Comparison of ENCODE assay signal across 1 cellular context in the genomic region with DNA sequence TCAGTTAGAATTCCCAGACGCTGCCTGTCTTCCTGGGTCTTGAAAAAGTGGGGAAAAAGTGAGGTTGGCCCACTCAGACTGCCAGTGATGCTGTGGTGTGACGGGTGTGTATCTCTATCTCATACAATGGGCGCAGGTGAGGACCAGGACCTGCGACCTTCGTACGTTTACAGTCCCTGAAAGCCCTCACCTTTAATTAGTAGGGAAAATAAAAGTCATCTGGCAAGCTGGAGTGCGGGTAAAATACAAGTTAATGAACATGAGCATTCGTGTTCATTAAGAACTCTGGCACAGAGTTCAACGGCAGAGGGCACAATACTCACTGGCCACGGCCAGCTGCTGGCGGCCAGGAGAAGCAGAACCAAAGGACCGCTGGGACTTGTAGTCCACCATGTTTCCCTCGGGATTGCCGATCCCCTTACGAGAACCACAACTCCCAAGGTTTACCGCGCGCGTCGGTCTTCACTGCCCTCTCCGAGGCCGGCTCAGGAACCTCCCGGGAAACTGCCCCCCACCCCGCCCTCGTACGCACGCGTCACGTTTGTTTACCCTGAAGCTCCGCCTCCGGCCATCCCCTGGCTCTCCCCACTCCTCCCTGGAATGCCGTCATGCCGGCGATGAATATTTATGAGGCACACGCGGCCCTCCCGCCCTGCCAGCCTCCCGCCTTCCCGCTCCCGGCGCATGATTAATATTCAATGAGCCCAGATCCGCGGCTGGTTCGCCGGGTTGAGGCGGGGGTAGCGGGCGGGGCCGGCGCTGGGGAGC.
TF ChIP-seq lines count a peak whose summit lies in the region.

No MANE protein-coding gene starts in this region.

TF ChIP-seq in HEK293, 187 proteins besides CTCF, POLR2A, EP300 and RAD21 (continued from another document and continues in another):
- TF ChIP-seq YY1 (tag by site-specific recombination; IDR thresholded peaks at IDR 0.05) (no peak), PRDM1 (tag by site-specific recombination; IDR thresholded peaks at IDR 0.05) (no peak), RBAK (tag by site-specific recombination; IDR thresholded peaks at IDR 0.05) (no peak), ZNF354C (tag by site-specific recombination; IDR thresholded peaks at IDR 0.05; ENCODE audit: borderline replicate concordance, low read depth) (no peak), SETDB1 (IDR thresholded peaks at IDR 0.05; ENCODE audit: insufficient read length, low read length) (no peak), ZNF544 (tag by site-specific recombination; IDR thresholded peaks at IDR 0.05) (no peak), ZNF184 (tag by site-specific recombination; IDR thresholded peaks at IDR 0.05) (no peak), ZNF677 (tag by site-specific recombination; IDR thresholded peaks at IDR 0.05) (no peak), BCL11A (tag by site-specific recombination; IDR thresholded peaks at IDR 0.05; ENCODE audit: low read depth) (no peak), ZNF560 (tag by site-specific recombination; IDR thresholded peaks at IDR 0.05; ENCODE audit: borderline replicate concordance) (no peak), ZFP69B (tag by site-specific recombination; IDR thresholded peaks at IDR 0.05) (no peak), ZNF701 (tag by site-specific recombination; IDR thresholded peaks at IDR 0.05) (no peak), ZNF600 (tag by site-specific recombination; IDR thresholded peaks at IDR 0.05) (peak; percentile 26; the same call in 1 of the 2 replicates), ZNF658 (tag by site-specific recombination; IDR thresholded peaks at IDR 0.05) (no peak), KLF16 (tag by site-specific recombination; IDR thresholded peaks at IDR 0.05) (no peak; the same call in 1 of the 2 replicates), ZNF510 (tag by site-specific recombination; IDR thresholded peaks at IDR 0.05; ENCODE audit: insufficient replicate concordance) (no peak), HOXA7 (CRISPR knock-in tag; IDR thresholded peaks at IDR 0.05; ENCODE audit: borderline replicate concordance) (no peak), ZNF423 (tag by site-specific recombination; IDR thresholded peaks at IDR 0.05) (no peak), ZNF155 (tag by site-specific recombination; IDR thresholded peaks at IDR 0.05) (no peak), KLF1 (tag by site-specific recombination; IDR thresholded peaks at IDR 0.05) (peak; percentile 68), SALL2 (tag by site-specific recombination; IDR thresholded peaks at IDR 0.05; ENCODE audit: borderline replicate concordance) (no peak), ZNF549 (tag by site-specific recombination; IDR thresholded peaks at IDR 0.05) (no peak), KLF8 (tag by site-specific recombination; IDR thresholded peaks at IDR 0.05) (peak; percentile 89), GFI1B (tag by site-specific recombination; IDR thresholded peaks at IDR 0.05) (no peak), ZNF23 (tag by site-specific recombination; IDR thresholded peaks at IDR 0.05; ENCODE audit: borderline replicate concordance) (no peak), ZNF629 (tag by site-specific recombination; IDR thresholded peaks at IDR 0.05) (peak; percentile 94), ZNF366 (tag by site-specific recombination; conservative IDR thresholded peaks at IDR 0.05) (0 out of 2 replicates have a peak, but pooled peaks have one; percentile 27), BCL11B (tag by site-specific recombination; IDR thresholded peaks at IDR 0.05; ENCODE audit: low read depth) (no peak), ZNF48 (tag by site-specific recombination; IDR thresholded peaks at IDR 0.05) (no peak), ZSCAN16 (tag by site-specific recombination; IDR thresholded peaks at IDR 0.05) (no peak), ZFP37 (tag by site-specific recombination; IDR thresholded peaks at IDR 0.05) (no peak)
- TF ChIP-seq, protein P1, sequence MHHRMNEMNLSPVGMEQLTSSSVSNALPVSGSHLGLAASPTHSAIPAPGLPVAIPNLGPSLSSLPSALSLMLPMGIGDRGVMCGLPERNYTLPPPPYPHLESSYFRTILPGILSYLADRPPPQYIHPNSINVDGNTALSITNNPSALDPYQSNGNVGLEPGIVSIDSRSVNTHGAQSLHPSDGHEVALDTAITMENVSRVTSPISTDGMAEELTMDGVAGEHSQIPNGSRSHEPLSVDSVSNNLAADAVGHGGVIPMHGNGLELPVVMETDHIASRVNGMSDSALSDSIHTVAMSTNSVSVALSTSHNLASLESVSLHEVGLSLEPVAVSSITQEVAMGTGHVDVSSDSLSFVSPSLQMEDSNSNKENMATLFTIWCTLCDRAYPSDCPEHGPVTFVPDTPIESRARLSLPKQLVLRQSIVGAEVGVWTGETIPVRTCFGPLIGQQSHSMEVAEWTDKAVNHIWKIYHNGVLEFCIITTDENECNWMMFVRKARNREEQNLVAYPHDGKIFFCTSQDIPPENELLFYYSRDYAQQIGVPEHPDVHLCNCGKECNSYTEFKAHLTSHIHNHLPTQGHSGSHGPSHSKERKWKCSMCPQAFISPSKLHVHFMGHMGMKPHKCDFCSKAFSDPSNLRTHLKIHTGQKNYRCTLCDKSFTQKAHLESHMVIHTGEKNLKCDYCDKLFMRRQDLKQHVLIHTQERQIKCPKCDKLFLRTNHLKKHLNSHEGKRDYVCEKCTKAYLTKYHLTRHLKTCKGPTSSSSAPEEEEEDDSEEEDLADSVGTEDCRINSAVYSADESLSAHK (tag by site-specific recombination; IDR thresholded peaks at IDR 0.05): peak; percentile 76
- TF ChIP-seq, protein P2, sequence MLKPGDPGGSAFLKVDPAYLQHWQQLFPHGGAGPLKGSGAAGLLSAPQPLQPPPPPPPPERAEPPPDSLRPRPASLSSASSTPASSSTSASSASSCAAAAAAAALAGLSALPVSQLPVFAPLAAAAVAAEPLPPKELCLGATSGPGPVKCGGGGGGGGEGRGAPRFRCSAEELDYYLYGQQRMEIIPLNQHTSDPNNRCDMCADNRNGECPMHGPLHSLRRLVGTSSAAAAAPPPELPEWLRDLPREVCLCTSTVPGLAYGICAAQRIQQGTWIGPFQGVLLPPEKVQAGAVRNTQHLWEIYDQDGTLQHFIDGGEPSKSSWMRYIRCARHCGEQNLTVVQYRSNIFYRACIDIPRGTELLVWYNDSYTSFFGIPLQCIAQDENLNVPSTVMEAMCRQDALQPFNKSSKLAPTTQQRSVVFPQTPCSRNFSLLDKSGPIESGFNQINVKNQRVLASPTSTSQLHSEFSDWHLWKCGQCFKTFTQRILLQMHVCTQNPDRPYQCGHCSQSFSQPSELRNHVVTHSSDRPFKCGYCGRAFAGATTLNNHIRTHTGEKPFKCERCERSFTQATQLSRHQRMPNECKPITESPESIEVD (tag by site-specific recombination; IDR thresholded peaks at IDR 0.05): no peak
- TF ChIP-seq, protein P3, sequence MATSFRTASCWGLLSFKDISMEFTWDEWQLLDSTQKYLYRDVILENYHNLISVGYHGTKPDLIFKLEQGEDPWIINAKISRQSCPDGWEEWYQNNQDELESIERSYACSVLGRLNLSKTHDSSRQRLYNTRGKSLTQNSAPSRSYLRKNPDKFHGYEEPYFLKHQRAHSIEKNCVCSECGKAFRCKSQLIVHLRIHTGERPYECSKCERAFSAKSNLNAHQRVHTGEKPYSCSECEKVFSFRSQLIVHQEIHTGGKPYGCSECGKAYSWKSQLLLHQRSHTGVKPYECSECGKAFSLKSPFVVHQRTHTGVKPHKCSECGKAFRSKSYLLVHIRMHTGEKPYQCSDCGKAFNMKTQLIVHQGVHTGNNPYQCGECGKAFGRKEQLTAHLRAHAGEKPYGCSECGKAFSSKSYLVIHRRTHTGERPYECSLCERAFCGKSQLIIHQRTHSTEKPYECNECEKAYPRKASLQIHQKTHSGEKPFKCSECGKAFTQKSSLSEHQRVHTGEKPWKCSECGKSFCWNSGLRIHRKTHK (tag by site-specific recombination; IDR thresholded peaks at IDR 0.05): no peak
- TF ChIP-seq, protein P4, sequence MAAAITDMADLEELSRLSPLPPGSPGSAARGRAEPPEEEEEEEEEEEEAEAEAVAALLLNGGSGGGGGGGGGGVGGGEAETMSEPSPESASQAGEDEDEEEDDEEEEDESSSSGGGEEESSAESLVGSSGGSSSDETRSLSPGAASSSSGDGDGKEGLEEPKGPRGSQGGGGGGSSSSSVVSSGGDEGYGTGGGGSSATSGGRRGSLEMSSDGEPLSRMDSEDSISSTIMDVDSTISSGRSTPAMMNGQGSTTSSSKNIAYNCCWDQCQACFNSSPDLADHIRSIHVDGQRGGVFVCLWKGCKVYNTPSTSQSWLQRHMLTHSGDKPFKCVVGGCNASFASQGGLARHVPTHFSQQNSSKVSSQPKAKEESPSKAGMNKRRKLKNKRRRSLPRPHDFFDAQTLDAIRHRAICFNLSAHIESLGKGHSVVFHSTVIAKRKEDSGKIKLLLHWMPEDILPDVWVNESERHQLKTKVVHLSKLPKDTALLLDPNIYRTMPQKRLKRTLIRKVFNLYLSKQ (tag by site-specific recombination; IDR thresholded peaks at IDR 0.05; ENCODE audit: borderline replicate concordance): no peak
- TF ChIP-seq, protein P5, sequence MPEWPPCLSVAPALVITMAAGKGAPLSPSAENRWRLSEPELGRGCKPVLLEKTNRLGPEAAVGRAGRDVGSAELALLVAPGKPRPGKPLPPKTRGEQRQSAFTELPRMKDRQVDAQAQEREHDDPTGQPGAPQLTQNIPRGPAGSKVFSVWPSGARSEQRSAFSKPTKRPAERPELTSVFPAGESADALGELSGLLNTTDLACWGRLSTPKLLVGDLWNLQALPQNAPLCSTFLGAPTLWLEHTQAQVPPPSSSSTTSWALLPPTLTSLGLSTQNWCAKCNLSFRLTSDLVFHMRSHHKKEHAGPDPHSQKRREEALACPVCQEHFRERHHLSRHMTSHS (tag by site-specific recombination; IDR thresholded peaks at IDR 0.05): no peak
- TF ChIP-seq, protein P6, sequence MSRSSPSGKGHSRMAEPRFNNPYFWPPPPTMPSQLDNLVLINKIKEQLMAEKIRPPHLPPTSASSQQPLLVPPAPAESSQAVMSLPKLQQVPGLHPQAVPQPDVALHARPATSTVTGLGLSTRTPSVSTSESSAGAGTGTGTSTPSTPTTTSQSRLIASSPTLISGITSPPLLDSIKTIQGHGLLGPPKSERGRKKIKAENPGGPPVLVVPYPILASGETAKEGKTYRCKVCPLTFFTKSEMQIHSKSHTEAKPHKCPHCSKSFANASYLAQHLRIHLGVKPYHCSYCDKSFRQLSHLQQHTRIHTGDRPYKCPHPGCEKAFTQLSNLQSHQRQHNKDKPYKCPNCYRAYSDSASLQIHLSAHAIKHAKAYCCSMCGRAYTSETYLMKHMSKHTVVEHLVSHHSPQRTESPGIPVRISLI (tag by site-specific recombination; IDR thresholded peaks at IDR 0.05): no peak
- TF ChIP-seq, protein P7, sequence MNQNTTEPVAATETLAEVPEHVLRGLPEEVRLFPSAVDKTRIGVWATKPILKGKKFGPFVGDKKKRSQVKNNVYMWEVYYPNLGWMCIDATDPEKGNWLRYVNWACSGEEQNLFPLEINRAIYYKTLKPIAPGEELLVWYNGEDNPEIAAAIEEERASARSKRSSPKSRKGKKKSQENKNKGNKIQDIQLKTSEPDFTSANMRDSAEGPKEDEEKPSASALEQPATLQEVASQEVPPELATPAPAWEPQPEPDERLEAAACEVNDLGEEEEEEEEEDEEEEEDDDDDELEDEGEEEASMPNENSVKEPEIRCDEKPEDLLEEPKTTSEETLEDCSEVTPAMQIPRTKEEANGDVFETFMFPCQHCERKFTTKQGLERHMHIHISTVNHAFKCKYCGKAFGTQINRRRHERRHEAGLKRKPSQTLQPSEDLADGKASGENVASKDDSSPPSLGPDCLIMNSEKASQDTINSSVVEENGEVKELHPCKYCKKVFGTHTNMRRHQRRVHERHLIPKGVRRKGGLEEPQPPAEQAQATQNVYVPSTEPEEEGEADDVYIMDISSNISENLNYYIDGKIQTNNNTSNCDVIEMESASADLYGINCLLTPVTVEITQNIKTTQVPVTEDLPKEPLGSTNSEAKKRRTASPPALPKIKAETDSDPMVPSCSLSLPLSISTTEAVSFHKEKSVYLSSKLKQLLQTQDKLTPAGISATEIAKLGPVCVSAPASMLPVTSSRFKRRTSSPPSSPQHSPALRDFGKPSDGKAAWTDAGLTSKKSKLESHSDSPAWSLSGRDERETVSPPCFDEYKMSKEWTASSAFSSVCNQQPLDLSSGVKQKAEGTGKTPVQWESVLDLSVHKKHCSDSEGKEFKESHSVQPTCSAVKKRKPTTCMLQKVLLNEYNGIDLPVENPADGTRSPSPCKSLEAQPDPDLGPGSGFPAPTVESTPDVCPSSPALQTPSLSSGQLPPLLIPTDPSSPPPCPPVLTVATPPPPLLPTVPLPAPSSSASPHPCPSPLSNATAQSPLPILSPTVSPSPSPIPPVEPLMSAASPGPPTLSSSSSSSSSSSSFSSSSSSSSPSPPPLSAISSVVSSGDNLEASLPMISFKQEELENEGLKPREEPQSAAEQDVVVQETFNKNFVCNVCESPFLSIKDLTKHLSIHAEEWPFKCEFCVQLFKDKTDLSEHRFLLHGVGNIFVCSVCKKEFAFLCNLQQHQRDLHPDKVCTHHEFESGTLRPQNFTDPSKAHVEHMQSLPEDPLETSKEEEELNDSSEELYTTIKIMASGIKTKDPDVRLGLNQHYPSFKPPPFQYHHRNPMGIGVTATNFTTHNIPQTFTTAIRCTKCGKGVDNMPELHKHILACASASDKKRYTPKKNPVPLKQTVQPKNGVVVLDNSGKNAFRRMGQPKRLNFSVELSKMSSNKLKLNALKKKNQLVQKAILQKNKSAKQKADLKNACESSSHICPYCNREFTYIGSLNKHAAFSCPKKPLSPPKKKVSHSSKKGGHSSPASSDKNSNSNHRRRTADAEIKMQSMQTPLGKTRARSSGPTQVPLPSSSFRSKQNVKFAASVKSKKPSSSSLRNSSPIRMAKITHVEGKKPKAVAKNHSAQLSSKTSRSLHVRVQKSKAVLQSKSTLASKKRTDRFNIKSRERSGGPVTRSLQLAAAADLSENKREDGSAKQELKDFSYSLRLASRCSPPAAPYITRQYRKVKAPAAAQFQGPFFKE (tag by site-specific recombination; IDR thresholded peaks at IDR 0.05; ENCODE audit: borderline replicate concordance): no peak
- TF ChIP-seq, protein P8, sequence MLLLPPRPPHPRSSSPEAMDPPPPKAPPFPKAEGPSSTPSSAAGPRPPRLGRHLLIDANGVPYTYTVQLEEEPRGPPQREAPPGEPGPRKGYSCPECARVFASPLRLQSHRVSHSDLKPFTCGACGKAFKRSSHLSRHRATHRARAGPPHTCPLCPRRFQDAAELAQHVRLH (tag by site-specific recombination; IDR thresholded peaks at IDR 0.05): 0 out of 2 replicates have a peak, but pooled peaks have one; percentile 8
- TF ChIP-seq, protein P9, sequence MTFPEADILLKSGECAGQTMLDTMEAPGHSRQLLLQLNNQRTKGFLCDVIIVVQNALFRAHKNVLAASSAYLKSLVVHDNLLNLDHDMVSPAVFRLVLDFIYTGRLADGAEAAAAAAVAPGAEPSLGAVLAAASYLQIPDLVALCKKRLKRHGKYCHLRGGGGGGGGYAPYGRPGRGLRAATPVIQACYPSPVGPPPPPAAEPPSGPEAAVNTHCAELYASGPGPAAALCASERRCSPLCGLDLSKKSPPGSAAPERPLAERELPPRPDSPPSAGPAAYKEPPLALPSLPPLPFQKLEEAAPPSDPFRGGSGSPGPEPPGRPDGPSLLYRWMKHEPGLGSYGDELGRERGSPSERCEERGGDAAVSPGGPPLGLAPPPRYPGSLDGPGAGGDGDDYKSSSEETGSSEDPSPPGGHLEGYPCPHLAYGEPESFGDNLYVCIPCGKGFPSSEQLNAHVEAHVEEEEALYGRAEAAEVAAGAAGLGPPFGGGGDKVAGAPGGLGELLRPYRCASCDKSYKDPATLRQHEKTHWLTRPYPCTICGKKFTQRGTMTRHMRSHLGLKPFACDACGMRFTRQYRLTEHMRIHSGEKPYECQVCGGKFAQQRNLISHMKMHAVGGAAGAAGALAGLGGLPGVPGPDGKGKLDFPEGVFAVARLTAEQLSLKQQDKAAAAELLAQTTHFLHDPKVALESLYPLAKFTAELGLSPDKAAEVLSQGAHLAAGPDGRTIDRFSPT (tag by site-specific recombination; IDR thresholded peaks at IDR 0.05): peak; percentile 92
